Comparison of ENCODE assay signal across 5 cellular contexts in the genomic region with DNA sequence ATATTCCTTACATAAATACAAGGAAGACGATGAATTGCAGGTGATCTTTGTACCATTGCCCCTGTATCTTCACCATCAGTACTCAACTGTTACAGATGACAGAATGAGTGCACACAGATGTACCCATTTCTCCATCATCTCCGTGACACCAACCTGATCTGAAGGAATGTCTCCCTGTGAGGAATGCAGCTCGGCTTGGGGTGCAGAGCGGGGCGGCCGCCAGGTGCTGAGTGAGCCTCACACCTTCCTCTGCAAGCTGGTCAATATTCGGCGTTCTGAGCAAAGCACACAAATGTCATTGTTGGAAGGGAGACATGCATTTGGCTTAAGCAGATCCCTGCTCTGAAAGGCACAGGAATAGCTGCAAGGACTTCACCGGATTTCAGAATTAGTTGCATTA.
"Had no signal": no experiment of that assay in that cellular context is flagged by ENCODE, and none has a peak within 500 bp of the region (broad histone marks: within the 10 kb centered on the region; RNA-seq: fewer than 3 reads in every experiment).

No MANE protein-coding gene starts in this region.

- H3K9me3 Mint-ChIP-seq: IgD-negative memory B cell had no signal

- H3K9ac ChIP-seq: KMS-11 had no signal

- DNase-seq: KG1 had no signal

- H3K4me3 Mint-ChIP-seq: IgD-negative memory B cell had no signal

- H3K27me3 Mint-ChIP-seq: IgD-negative memory B cell had no signal

- FAIRE-seq: HepG2 had no signal

- ATAC-seq: HepG2 had no signal

- H3K4me2 ChIP-seq: KMS-11 had no signal

- H3K27ac Mint-ChIP-seq: IgD-negative memory B cell had no signal

- H3K27ac ChIP-seq: HL-60, KMS-11 had no signal
